ENCODE assay signal across 8 cellular contexts in genomic region chr1:1232224-1232800, GRCh38. TPM values are rescaled to one million over a fixed set of nuclear protein-coding genes. Genes with fewer than 3 reads are reported as not detected.
DNase-seq lines count a peak whose midpoint lies in the region; ATAC-seq and TF ChIP-seq lines count a peak whose summit lies in the region.

Gene B3GALT6 (plus strand): TSS chr1:1232237. CDS start chr1:1232279, 42 bp downstream.

- no peaks in the 10 kb centered on the region for H3K36me3 ChIP-seq in cardiac muscle cell

- no peaks in the 10 kb centered on the region for H3K9me3 ChIP-seq in cardiac muscle cell (ENCODE audit: low read depth)

- no peak for TF ChIP-seq CTCF in cardiac muscle cell (IDR thresholded peaks at IDR 0.05; ENCODE audit: low read depth, low read length)
- TF ChIP-seq CTCF in VCaP (conservative IDR thresholded peaks at IDR 0.05): no peak
- no peak for TF ChIP-seq CTCF in retinal pigment epithelial cell (conservative IDR thresholded peaks at IDR 0.05; ENCODE audit: low read depth, low read length)

- no peak for DNase-seq in cardiac muscle cell (ENCODE audit: low read depth in 1 of 2, low spot score in 1 of 2)
- DNase-seq in Right ventricle myocardium superior: no peak
- no peak for DNase-seq in glomerular endothelial cell (ENCODE audit: extremely low read depth, low read depth, low spot score)
- no peak for DNase-seq in retinal pigment epithelial cell (ENCODE audit: low read depth)
- no peak for DNase-seq in HPDE6-E6E7 (ENCODE audit: extremely low spot score)
- DNase-seq in NCI-H2029 treated with DMSO at 0.1 percent for 48 hours (lab: John Stamatoyannopoulos, UW): no peak
- no peak for DNase-seq in Kasumi-1 (lab: John Stamatoyannopoulos, UW)

- intact Hi-C loops in Right ventricle myocardium superior (cut with DNase I): loop anchor here (5.0 kb wide), 1 partner anchor 110 kb away; no protein-coding TSS in a partner anchor

- H3K27ac ChIP-seq in cardiac muscle cell: peak within 1 kb of the TSS; percentile 91
- peak within 1 kb of the TSS; percentile 97 for H3K27ac ChIP-seq in VCaP

- no peak for ATAC-seq in Right ventricle myocardium superior (ENCODE audit: poor library complexity)

- H3K4me3 ChIP-seq in cardiac muscle cell (peak within 1 kb of the TSS; percentile 96), retinal pigment epithelial cell (ENCODE audit: low read length) (peak within 1 kb of the TSS; percentile 77)

- peaks cover 18% of the 10 kb centered on the region for H3K4me1 ChIP-seq in cardiac muscle cell (ENCODE audit: low read depth)

- no peaks in the 10 kb centered on the region for H3K27me3 ChIP-seq in cardiac muscle cell

RNA-seq across cellular contexts. Expression of gene B3GALT6, which starts in this region (rescaled TPM):
- total RNA-seq in cardiac muscle cell (53.1 and 58.9 TPM in 2 replicates), Right ventricle myocardium superior (8.6 TPM), glomerular endothelial cell (47.9 and 63.4 TPM in 2 replicates)
- polyA plus RNA-seq in cardiac muscle cell: 56.8 and 69.5 TPM in 2 replicates
